In genomic region chr9:93004561-93004960, GRCh38 we compare ENCODE assay signal across 17 cellular contexts. TPM values are rescaled to one million over a fixed set of nuclear protein-coding genes. Genes with fewer than 3 reads are reported as not detected.
DNase-seq lines count a peak whose midpoint lies in the region; ATAC-seq, FAIRE-seq and TF ChIP-seq lines count a peak whose summit lies in the region.
"Had no signal": no experiment of that assay in that cellular context is flagged by ENCODE, and none has a peak within 500 bp of the region (broad histone marks: within the 10 kb centered on the region; RNA-seq: fewer than 3 reads in every experiment).

No MANE protein-coding gene starts in this region.

- TF ChIP-seq CTCF in CD14-positive monocyte (IDR thresholded peaks at IDR 0.05) (no peak), VCaP (conservative IDR thresholded peaks at IDR 0.05) (no peak), osteoblast (IDR thresholded peaks at IDR 0.05; ENCODE audit: extremely low read depth, low read depth, low read length) (no peak), D721Med (IDR thresholded peaks at IDR 0.05; ENCODE audit: insufficient read depth, missing control alignments) (no peak)

- H2AFZ ChIP-seq in osteoblast (ENCODE audit: low read length), result no peak overlapping the region

- peaks cover 4% of the 10 kb centered on the region for H3K9me3 Mint-ChIP-seq in activated CD4-positive, alpha-beta memory T cell treated with anti-CD3 and anti-CD28 coated beads for 36 hours
- no peaks in the 10 kb centered on the region for H3K9me3 Mint-ChIP-seq in activated CD4-positive, alpha-beta memory T cell treated with anti-CD3 and anti-CD28 coated beads, Interleukin-2, amount 10 ng/mL, durations not matched to agents 7 days and 5 days
- H3K9me3 Mint-ChIP-seq in CD14-positive monocyte, result peaks cover 0 to 3% (median 0%) of the 10 kb centered on the region in 7 donors
- H3K9me3 Mint-ChIP-seq: T-helper 1 cell treated with Interleukin-12 subunit alpha and Interleukin-12 subunit beta and Interleukin-4 antibody, amounts not matched to agents 30 μg/mL and 1 μg/mL, for 36 hours had no signal

- no peak for DNase-seq in activated CD4-positive, alpha-beta memory T cell treated with anti-CD3 and anti-CD28 coated beads for 36 hours
- DNase-seq in activated CD4-positive, alpha-beta memory T cell treated with anti-CD3 and anti-CD28 coated beads, Interleukin-2, amount 10 ng/mL, durations not matched to agents 7 days and 5 days, result no peak
- DNase-seq in CD14-positive monocyte (ENCODE audit: low spot score), result no peak
- DNase-seq in osteoblast (ENCODE audit: insufficient read length, low spot score, missing footprints), result peak; percentile 19
- no peak for DNase-seq in D721Med (ENCODE audit: insufficient read length, low spot score)
- no peak for DNase-seq in sciatic nerve (ENCODE audit: low spot score)
- no peak for DNase-seq in G401 (ENCODE audit: low spot score)
- DNase-seq: aorta; central memory CD4-positive, alpha-beta T cell; foreskin fibroblast; left ventricle myocardium superior; NCI-H1105 treated with DMSO at 0.1 percent for 48 hours; NCI-H2081 treated with DMSO at 0.1 percent for 48 hours had no signal

- peaks cover 52% of the 10 kb centered on the region for H3K4me1 Mint-ChIP-seq in activated CD4-positive, alpha-beta memory T cell treated with anti-CD3 and anti-CD28 coated beads for 36 hours (ENCODE audit: low read depth)
- H3K4me1 Mint-ChIP-seq in activated CD4-positive, alpha-beta memory T cell treated with anti-CD3 and anti-CD28 coated beads, Interleukin-2, amount 10 ng/mL, durations not matched to agents 7 days and 5 days, result peaks cover 46% of the 10 kb centered on the region
- H3K4me1 Mint-ChIP-seq in CD14-positive monocyte, result peaks cover 12% of the 10 kb centered on the region

- in situ Hi-C loops in G401 (cut with HindIII; ENCODE audit: low sequenced_read_pairs), result no loop called here

- ATAC-seq in sciatic nerve, result no peak

- intact Hi-C loops in activated CD4-positive, alpha-beta memory T cell treated with anti-CD3 and anti-CD28 coated beads for 36 hours (cut with micrococcal nuclease), result no loop called here
- intact Hi-C loops in CD14-positive monocyte (cut with micrococcal nuclease), result loop anchor here in 1 of 2 donors (10.0 kb wide), 1 partner anchor 1460 kb away; no protein-coding TSS in a partner anchor
- intact Hi-C loops in sciatic nerve (cut with DNase I), result no loop called here

- H3K79me2 ChIP-seq in osteoblast (ENCODE audit: insufficient read depth, low read length), result no peaks in the 10 kb centered on the region

- POLR2A ChIA-PET in activated CD4-positive, alpha-beta memory T cell treated with anti-CD3 and anti-CD28 coated beads for 36 hours (lab: Charles Lee), result no interaction called here
- POLR2A ChIA-PET in activated CD4-positive, alpha-beta memory T cell treated with anti-CD3 and anti-CD28 coated beads, Interleukin-2, amount 10 ng/mL, durations not matched to agents 7 days and 5 days (lab: Charles Lee), result interaction anchor here (1.1 to 1.6 kb wide), 5 partner anchors 11 to 91 kb away, joined by 3 to 6 read pairs (median 3); partner anchors contain the start of gene CARD19

- H3K4me3 Mint-ChIP-seq in activated CD4-positive, alpha-beta memory T cell treated with anti-CD3 and anti-CD28 coated beads for 36 hours, result no peak overlapping the region
- no peak overlapping the region for H3K4me3 Mint-ChIP-seq in activated CD4-positive, alpha-beta memory T cell treated with anti-CD3 and anti-CD28 coated beads, Interleukin-2, amount 10 ng/mL, durations not matched to agents 7 days and 5 days
- no peak overlapping the region for H3K4me3 Mint-ChIP-seq in CD14-positive monocyte
- H3K4me3 Mint-ChIP-seq: T-helper 1 cell treated with Interleukin-12 subunit alpha and Interleukin-12 subunit beta and Interleukin-4 antibody, amounts not matched to agents 30 μg/mL and 1 μg/mL, for 36 hours had no signal

- no peak overlapping the region for H3K4me3 ChIP-seq in osteoblast (ENCODE audit: insufficient read depth, low read length)
- H3K4me3 ChIP-seq: BLaER1 treated with 17β-estradiol and CSF1 and Interleukin-3, amounts not matched to agents 10 nM and 100 nM had no signal

- H3K4me2 ChIP-seq in osteoblast (ENCODE audit: insufficient read depth, low read length), result no peak overlapping the region

- no peaks in the 10 kb centered on the region for H3K4me1 ChIP-seq in osteoblast (ENCODE audit: insufficient read depth, low read length)

- CTCF ChIA-PET in activated CD4-positive, alpha-beta memory T cell treated with anti-CD3 and anti-CD28 coated beads for 36 hours (lab: Charles Lee), result interaction anchor here (1.0 to 5.9 kb wide), 16 partner anchors 10 to 164 kb away, joined by 3 to 80 read pairs (median 11); no protein-coding TSS in a partner anchor
- CTCF ChIA-PET in activated CD4-positive, alpha-beta memory T cell treated with anti-CD3 and anti-CD28 coated beads, Interleukin-2, amount 10 ng/mL, durations not matched to agents 7 days and 5 days (lab: Charles Lee), result interaction anchor here (0.9 to 6.9 kb wide), 8 partner anchors 14 to 104 kb away, joined by 3 to 47 read pairs (median 16); no protein-coding TSS in a partner anchor

- no peaks in the 10 kb centered on the region for H3K9me3 ChIP-seq in osteoblast (ENCODE audit: low read depth, low read length)

- peaks cover 53% of the 10 kb centered on the region for H3K36me3 Mint-ChIP-seq in activated CD4-positive, alpha-beta memory T cell treated with anti-CD3 and anti-CD28 coated beads for 36 hours
- peaks cover 85% of the 10 kb centered on the region for H3K36me3 Mint-ChIP-seq in activated CD4-positive, alpha-beta memory T cell treated with anti-CD3 and anti-CD28 coated beads, Interleukin-2, amount 10 ng/mL, durations not matched to agents 7 days and 5 days (ENCODE audit: low read depth)
- peaks cover 82 to 96% of the 10 kb centered on the region in 2 donors for H3K36me3 Mint-ChIP-seq in CD14-positive monocyte

- H3K36me3 ChIP-seq in osteoblast (ENCODE audit: insufficient read depth, low read length), result no peaks in the 10 kb centered on the region

- H4K20me1 ChIP-seq in osteoblast (ENCODE audit: insufficient read depth, low read length), result no peaks in the 10 kb centered on the region

- peak overlapping the region; percentile 74 for H3K27ac ChIP-seq in VCaP
- H3K27ac ChIP-seq in osteoblast (ENCODE audit: low read depth, low read length), result no peak overlapping the region
- H3K27ac ChIP-seq: BLaER1 treated with 17β-estradiol and CSF1 and Interleukin-3, amounts not matched to agents 10 nM and 100 nM had no signal

- FAIRE-seq in D721Med (lab: Jason Lieb, UNC), result no peak

- H3K27me3 ChIP-seq in osteoblast (ENCODE audit: insufficient read depth, low read length), result peaks cover 5% of the 10 kb centered on the region
- H3K27me3 ChIP-seq: BLaER1 treated with 17β-estradiol and CSF1 and Interleukin-3, amounts not matched to agents 10 nM and 100 nM; neutrophil had no signal

- no peaks in the 10 kb centered on the region for H3K27me3 Mint-ChIP-seq in activated CD4-positive, alpha-beta memory T cell treated with anti-CD3 and anti-CD28 coated beads for 36 hours
- no peaks in the 10 kb centered on the region for H3K27me3 Mint-ChIP-seq in activated CD4-positive, alpha-beta memory T cell treated with anti-CD3 and anti-CD28 coated beads, Interleukin-2, amount 10 ng/mL, durations not matched to agents 7 days and 5 days
- H3K27me3 Mint-ChIP-seq in CD14-positive monocyte (ENCODE audit: low read depth in 3 of 3), result no peaks in the 10 kb centered on the region

- H3K27ac Mint-ChIP-seq in activated CD4-positive, alpha-beta memory T cell treated with anti-CD3 and anti-CD28 coated beads for 36 hours, result peak overlapping the region; percentile 87
- no peak overlapping the region for H3K27ac Mint-ChIP-seq in activated CD4-positive, alpha-beta memory T cell treated with anti-CD3 and anti-CD28 coated beads, Interleukin-2, amount 10 ng/mL, durations not matched to agents 7 days and 5 days
- peak overlapping the region in 4 of 7 donors; percentile 53 to 79 (median 67) for H3K27ac Mint-ChIP-seq in CD14-positive monocyte
- H3K27ac Mint-ChIP-seq: T-helper 1 cell treated with Interleukin-12 subunit alpha and Interleukin-12 subunit beta and Interleukin-4 antibody, amounts not matched to agents 30 μg/mL and 1 μg/mL, for 36 hours had no signal

RNA-seq across cellular contexts. Expression of gene SUSD3, which starts 53.9 kb away (rescaled TPM):
- total RNA-seq in activated CD4-positive, alpha-beta memory T cell treated with anti-CD3 and anti-CD28 coated beads for 36 hours, result 10 to 100 TPM; 67.0 to 72.8 TPM
- total RNA-seq in activated CD4-positive, alpha-beta memory T cell treated with anti-CD3 and anti-CD28 coated beads, Interleukin-2, amount 10 ng/mL, durations not matched to agents 7 days and 5 days, result 10 to 100 TPM; 69.6 to 71.4 TPM
- 10 to 100 TPM; 10.5 to 15.7 TPM for polyA plus RNA-seq in CD14-positive monocyte
- total RNA-seq in osteoblast (0.36 and 0.88 TPM in 2 replicates), sciatic nerve (6.6 TPM)
- total RNA-seq in G401 (2014; rRNA removed; shearing (Covaris generic)), result not detected in 2 replicates

RNA-seq across cellular contexts. Expression of gene FGD3, which starts 57.2 kb away (rescaled TPM):
- total RNA-seq in activated CD4-positive, alpha-beta memory T cell treated with anti-CD3 and anti-CD28 coated beads for 36 hours, result 10 to 100 TPM; 41.3 to 47.7 TPM
- 100 to 1,000 TPM; 102 to 104 TPM for total RNA-seq in activated CD4-positive, alpha-beta memory T cell treated with anti-CD3 and anti-CD28 coated beads, Interleukin-2, amount 10 ng/mL, durations not matched to agents 7 days and 5 days
- 10 to 100 TPM; 32.4 to 56.2 TPM for polyA plus RNA-seq in CD14-positive monocyte
- under 0.01 TPM in 1 of 2 replicates, not detected in the other for total RNA-seq in osteoblast
- total RNA-seq in sciatic nerve, result 11.1 TPM
- 0.06 TPM in 1 of 2 replicates, not detected in the other for total RNA-seq in G401 (2014; rRNA removed; shearing (Covaris generic))

Comparison
In these comparisons a context has a peak if more than half of its experiments do, and no peak if none do; other contexts are left out.
1. RNA of gene FGD3, which starts 57.2 kb away (total RNA-seq): 102 to 104 TPM in activated CD4-positive, alpha-beta memory T cell treated with anti-CD3 and anti-CD28 coated beads, Interleukin-2, amount 10 ng/mL, durations not matched to agents 7 days and 5 days, 41.3 to 47.7 TPM in activated CD4-positive, alpha-beta memory T cell treated with anti-CD3 and anti-CD28 coated beads for 36 hours and 11.1 TPM in sciatic nerve (single experiment); under 0.01 TPM in osteoblast and 0.06 TPM in G401; every median in the first group is over 10 times any median in the second.